In the genomic region with DNA sequence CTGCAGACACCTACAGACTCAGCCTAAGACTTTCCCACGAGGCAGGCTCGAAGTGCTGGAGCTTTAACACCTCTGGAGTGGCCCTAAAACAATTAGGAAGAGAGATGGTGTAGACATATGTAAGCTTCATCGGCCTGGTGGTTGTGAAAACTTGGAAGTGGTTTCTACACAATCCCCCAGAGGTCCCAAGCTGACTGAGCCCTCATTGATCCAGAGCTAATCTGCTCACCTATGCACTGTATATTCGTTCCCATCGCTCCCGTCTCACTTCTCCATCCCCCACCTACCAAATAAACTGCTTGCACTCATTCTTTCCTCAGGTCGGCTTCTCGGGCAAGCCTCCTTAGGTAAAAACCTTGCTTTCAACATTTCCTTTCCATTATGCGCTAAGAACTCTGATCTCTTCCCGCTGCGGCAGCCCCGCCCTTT, we compare ENCODE assay signal across 1 cellular context.
TF ChIP-seq lines count a peak whose summit lies in the region.

No MANE protein-coding gene starts in this region.

TF ChIP-seq in neural cell, 6 proteins besides CTCF, POLR2A, EP300 and RAD21 (continued from another document):
- TF ChIP-seq, protein P1, sequence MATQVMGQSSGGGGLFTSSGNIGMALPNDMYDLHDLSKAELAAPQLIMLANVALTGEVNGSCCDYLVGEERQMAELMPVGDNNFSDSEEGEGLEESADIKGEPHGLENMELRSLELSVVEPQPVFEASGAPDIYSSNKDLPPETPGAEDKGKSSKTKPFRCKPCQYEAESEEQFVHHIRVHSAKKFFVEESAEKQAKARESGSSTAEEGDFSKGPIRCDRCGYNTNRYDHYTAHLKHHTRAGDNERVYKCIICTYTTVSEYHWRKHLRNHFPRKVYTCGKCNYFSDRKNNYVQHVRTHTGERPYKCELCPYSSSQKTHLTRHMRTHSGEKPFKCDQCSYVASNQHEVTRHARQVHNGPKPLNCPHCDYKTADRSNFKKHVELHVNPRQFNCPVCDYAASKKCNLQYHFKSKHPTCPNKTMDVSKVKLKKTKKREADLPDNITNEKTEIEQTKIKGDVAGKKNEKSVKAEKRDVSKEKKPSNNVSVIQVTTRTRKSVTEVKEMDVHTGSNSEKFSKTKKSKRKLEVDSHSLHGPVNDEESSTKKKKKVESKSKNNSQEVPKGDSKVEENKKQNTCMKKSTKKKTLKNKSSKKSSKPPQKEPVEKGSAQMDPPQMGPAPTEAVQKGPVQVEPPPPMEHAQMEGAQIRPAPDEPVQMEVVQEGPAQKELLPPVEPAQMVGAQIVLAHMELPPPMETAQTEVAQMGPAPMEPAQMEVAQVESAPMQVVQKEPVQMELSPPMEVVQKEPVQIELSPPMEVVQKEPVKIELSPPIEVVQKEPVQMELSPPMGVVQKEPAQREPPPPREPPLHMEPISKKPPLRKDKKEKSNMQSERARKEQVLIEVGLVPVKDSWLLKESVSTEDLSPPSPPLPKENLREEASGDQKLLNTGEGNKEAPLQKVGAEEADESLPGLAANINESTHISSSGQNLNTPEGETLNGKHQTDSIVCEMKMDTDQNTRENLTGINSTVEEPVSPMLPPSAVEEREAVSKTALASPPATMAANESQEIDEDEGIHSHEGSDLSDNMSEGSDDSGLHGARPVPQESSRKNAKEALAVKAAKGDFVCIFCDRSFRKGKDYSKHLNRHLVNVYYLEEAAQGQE (IDR thresholded peaks at IDR 0.05; ENCODE audit: borderline replicate concordance): no peak
